ENCODE assay signal across 1 cellular context in the genomic region with DNA sequence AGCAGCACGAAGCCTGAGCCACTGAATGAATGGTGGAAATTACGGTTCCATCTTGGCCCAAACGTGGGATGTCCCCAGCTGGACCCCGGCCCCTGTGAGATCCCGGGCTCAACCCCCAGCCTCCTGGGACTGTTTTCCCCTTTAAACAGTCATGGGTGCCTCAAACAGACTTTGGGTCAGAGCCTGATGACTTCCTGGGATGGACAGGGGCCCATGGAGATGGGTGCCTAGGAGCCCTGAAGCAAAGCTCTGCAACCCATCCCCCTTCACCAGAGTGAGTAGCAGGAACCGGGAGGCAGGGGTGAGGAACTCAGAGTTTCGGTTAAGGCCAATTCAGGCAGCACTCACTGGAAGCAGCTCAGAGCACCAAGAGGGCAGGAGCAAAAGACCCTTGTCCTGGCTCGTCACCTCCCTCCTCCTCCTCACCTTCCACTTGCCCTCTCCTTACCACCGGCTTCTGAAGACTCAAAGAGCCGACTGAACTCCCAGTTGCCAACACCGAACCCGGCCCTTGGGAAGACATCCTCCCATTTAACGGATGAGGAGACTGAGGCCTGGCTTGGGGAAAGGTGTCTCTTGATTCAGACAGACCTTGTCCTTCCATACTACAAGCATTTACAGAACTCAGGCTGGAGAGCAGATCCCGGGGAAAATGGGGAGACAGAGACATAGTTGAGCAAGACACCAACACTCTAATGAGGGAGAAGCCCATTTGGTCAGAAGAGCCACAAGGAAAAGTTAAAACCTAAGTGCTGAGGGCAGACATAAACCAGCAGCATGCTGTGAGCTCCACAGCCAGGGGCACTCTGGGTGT.
TF ChIP-seq lines count a peak whose summit lies in the region.

No MANE protein-coding gene starts in this region.

TF ChIP-seq in WTC11, 78 proteins besides CTCF, POLR2A, EP300 and RAD21 (continued from another document):
- TF ChIP-seq ZBTB43 (CRISPR knock-in tag; IDR thresholded peaks at IDR 0.05) (no peak), OVOL2 (CRISPR knock-in tag; IDR thresholded peaks at IDR 0.05; ENCODE audit: borderline replicate concordance) (no peak), E2F5 (CRISPR knock-in tag; IDR thresholded peaks at IDR 0.05) (no peak)
- TF ChIP-seq, protein P1, sequence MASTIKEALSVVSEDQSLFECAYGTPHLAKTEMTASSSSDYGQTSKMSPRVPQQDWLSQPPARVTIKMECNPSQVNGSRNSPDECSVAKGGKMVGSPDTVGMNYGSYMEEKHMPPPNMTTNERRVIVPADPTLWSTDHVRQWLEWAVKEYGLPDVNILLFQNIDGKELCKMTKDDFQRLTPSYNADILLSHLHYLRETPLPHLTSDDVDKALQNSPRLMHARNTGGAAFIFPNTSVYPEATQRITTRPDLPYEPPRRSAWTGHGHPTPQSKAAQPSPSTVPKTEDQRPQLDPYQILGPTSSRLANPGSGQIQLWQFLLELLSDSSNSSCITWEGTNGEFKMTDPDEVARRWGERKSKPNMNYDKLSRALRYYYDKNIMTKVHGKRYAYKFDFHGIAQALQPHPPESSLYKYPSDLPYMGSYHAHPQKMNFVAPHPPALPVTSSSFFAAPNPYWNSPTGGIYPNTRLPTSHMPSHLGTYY (CRISPR knock-in tag; IDR thresholded peaks at IDR 0.05), result no peak
TF ChIP-seq in WTC11: peak in this region for 0.
